Comparison of ENCODE assay signal across 27 cellular contexts in genomic region chr12:32887058-32887457, GRCh38. TPM values are rescaled to one million over a fixed set of nuclear protein-coding genes. Genes with fewer than 3 reads are reported as not detected.
"Had no signal": no experiment of that assay in that cellular context is flagged by ENCODE, and none has a peak within 500 bp of the region (broad histone marks: within the 10 kb centered on the region; RNA-seq: fewer than 3 reads in every experiment).

No MANE protein-coding gene starts in this region.

- H3K9ac ChIP-seq: SK-N-SH had no signal

- H3K4me3 ChIP-seq: ascending aorta, body of pancreas, MG63, SJCRH30 had no signal

- H3K9me3 Mint-ChIP-seq: activated naive CD4-positive, alpha-beta T cell treated with anti-CD3 and anti-CD28 coated beads, Interleukin-2, amount 50 U/mL, for 72 hours; activated naive CD8-positive, alpha-beta T cell treated with anti-CD3 and anti-CD28 coated beads, Interleukin-2, amount 50 U/mL, for 24 hours; activated T-cell treated with anti-CD3 and anti-CD28 coated beads, Interleukin-2, amount 50 U/mL, for 24 hours; activated T-helper 1 cell treated with anti-CD3 and anti-CD28 coated beads, Interleukin-12 subunit alpha, Interleukin-12 subunit beta, Interleukin-2, Interleukin-4 antibody, amounts not matched to agents 30 ng/mL and 10 ng/mL and 1 ng/mL, durations not matched to agents 14 hours and 24 hours and 36 hours; T-helper 2 cell treated with Interferon-gamma antibody and Interleukin-4, amounts not matched to agents 5 μg/mL and 100 μg/mL, for 36 hours had no signal

- ATAC-seq: activated CD4-positive, CD25-positive, alpha-beta regulatory T cell treated with anti-CD3 and anti-CD28 coated beads, Interleukin-2, amount 50 U/mL, for 24 hours; activated CD8-positive, alpha-beta T cell treated with anti-CD3 and anti-CD28 coated beads, Interleukin-2, amount 10 ng/mL, durations not matched to agents 7 days and 5 days; activated naive CD4-positive, alpha-beta T cell treated with anti-CD3 and anti-CD28 coated beads, Interleukin-2, amount 50 U/mL, for 72 hours; activated naive CD8-positive, alpha-beta T cell treated with anti-CD3 and anti-CD28 coated beads, Interleukin-2, amount 50 U/mL, for 24 hours; body of pancreas had no signal

- H3K36me3 ChIP-seq: ascending aorta, MG63, SJCRH30 had no signal

- H3K27ac Mint-ChIP-seq: activated CD8-positive, alpha-beta T cell treated with anti-CD3 and anti-CD28 coated beads, Interleukin-2, amount 10 ng/mL, durations not matched to agents 7 days and 5 days; activated naive CD4-positive, alpha-beta T cell treated with anti-CD3 and anti-CD28 coated beads, Interleukin-2, amount 50 U/mL, for 72 hours; activated naive CD8-positive, alpha-beta T cell treated with anti-CD3 and anti-CD28 coated beads, Interleukin-2, amount 50 U/mL, for 24 hours; activated T-cell treated with anti-CD3 and anti-CD28 coated beads, Interleukin-2, amount 50 U/mL, for 24 hours; activated T-helper 1 cell treated with anti-CD3 and anti-CD28 coated beads, Interleukin-12 subunit alpha, Interleukin-12 subunit beta, Interleukin-2, Interleukin-4 antibody, amounts not matched to agents 30 ng/mL and 10 ng/mL and 1 ng/mL, durations not matched to agents 14 hours and 24 hours and 36 hours; T-helper 2 cell treated with Interferon-gamma antibody and Interleukin-4, amounts not matched to agents 5 μg/mL and 100 μg/mL, for 36 hours had no signal

- H3K4me1 Mint-ChIP-seq: activated naive CD8-positive, alpha-beta T cell treated with anti-CD3 and anti-CD28 coated beads, Interleukin-2, amount 50 U/mL, for 24 hours had no signal

- H3K27me3 ChIP-seq: ascending aorta, body of pancreas, MG63 had no signal

- H3K27ac ChIP-seq: ascending aorta, body of pancreas, SJCRH30 had no signal

- H3K4me3 Mint-ChIP-seq: activated CD8-positive, alpha-beta T cell treated with anti-CD3 and anti-CD28 coated beads, Interleukin-2, amount 10 ng/mL, durations not matched to agents 7 days and 5 days; activated naive CD8-positive, alpha-beta T cell treated with anti-CD3 and anti-CD28 coated beads, Interleukin-2, amount 50 U/mL, for 24 hours; activated T-cell treated with anti-CD3 and anti-CD28 coated beads, Interleukin-2, amount 50 U/mL, for 24 hours; activated T-helper 1 cell treated with anti-CD3 and anti-CD28 coated beads, Interleukin-12 subunit alpha, Interleukin-12 subunit beta, Interleukin-2, Interleukin-4 antibody, amounts not matched to agents 30 ng/mL and 10 ng/mL and 1 ng/mL, durations not matched to agents 14 hours and 24 hours and 36 hours; T-helper 2 cell treated with Interferon-gamma antibody and Interleukin-4, amounts not matched to agents 5 μg/mL and 100 μg/mL, for 36 hours had no signal

- H3K4me1 ChIP-seq: ascending aorta, SJCRH30 had no signal

- DNase-seq: activated CD4-positive, alpha-beta T cell treated with anti-CD3 and anti-CD28 coated beads for 4 hours; activated CD8-positive, alpha-beta T cell treated with anti-CD3 and anti-CD28 coated beads, Interleukin-2, amount 10 ng/mL, durations not matched to agents 7 days and 5 days; activated effector memory CD4-positive, alpha-beta T cell treated with Interleukin-2 at 50 U/mL for 16 hours; activated naive CD4-positive, alpha-beta T cell treated with Interleukin-2 at 50 U/mL for 16 hours; activated naive CD8-positive, alpha-beta T cell treated with anti-CD3 and anti-CD28 coated beads, Interleukin-2, amount 50 U/mL, for 24 hours; activated T-cell treated with anti-CD3 and anti-CD28 coated beads, Interleukin-2, amount 50 U/mL, for 24 hours; amniotic stem cell; body of pancreas; MG63; NCI-H1105; NCI-H1436; NCI-H187; NCI-H2081; NCI-H446 treated with DMSO at 0.1 percent for 48 hours; NCI-H524 treated with DMSO at 0.1 percent for 48 hours; NCI-H774; SJCRH30; SK-N-SH; SW 1271 had no signal

- H3K36me3 Mint-ChIP-seq: activated naive CD4-positive, alpha-beta T cell treated with anti-CD3 and anti-CD28 coated beads, Interleukin-2, amount 50 U/mL, for 72 hours had no signal

- H3K9me3 ChIP-seq: ascending aorta, body of pancreas, MG63, SJCRH30, SK-N-SH had no signal

RNA-seq across cellular contexts. Expression of gene PKP2, which starts 9.5 kb away (rescaled TPM):
- total RNA-seq: activated CD8-positive, alpha-beta T cell treated with anti-CD3 and anti-CD28 coated beads, Interleukin-2, amount 10 ng/mL, durations not matched to agents 7 days and 5 days; activated T-helper 1 cell treated with anti-CD3 and anti-CD28 coated beads, Interleukin-12 subunit alpha, Interleukin-12 subunit beta, Interleukin-2, Interleukin-4 antibody, amounts not matched to agents 30 ng/mL and 10 ng/mL and 1 ng/mL, durations not matched to agents 14 hours and 24 hours and 36 hours; ascending aorta; OCI-LY7; RPMI7951; T-helper 1 cell treated with Interleukin-12 subunit alpha and Interleukin-12 subunit beta and Interleukin-4 antibody, amounts not matched to agents 30 ng/mL and 1 ng/mL, for 36 hours had no signal
